1 cellular context compared by ENCODE assay signal in genomic region chr17:39014044-39014794, GRCh38.
TF ChIP-seq lines count a peak whose summit lies in the region.

No MANE protein-coding gene starts in this region.

TF ChIP-seq in GM23338, 12 proteins besides CTCF, POLR2A, EP300 and RAD21 (continued from another document):
- TF ChIP-seq ETS1 (IDR thresholded peaks at IDR 0.05) (no peak), REST (IDR thresholded peaks at IDR 0.05; ENCODE audit: unreplicated experiment) (no peak), NANOG (IDR thresholded peaks at IDR 0.05; ENCODE audit: borderline replicate concordance) (no peak)
TF ChIP-seq in GM23338: peak in this region for 0.
